In genomic region chr19:30448386-30449130, GRCh38 we compare ENCODE assay signal across 28 cellular contexts.
DNase-seq lines count a peak whose midpoint lies in the region; ATAC-seq, FAIRE-seq and TF ChIP-seq lines count a peak whose summit lies in the region.
"Had no signal": no experiment of that assay in that cellular context is flagged by ENCODE, and none has a peak within 500 bp of the region (broad histone marks: within the 10 kb centered on the region; RNA-seq: fewer than 3 reads in every experiment).

No MANE protein-coding gene starts in this region.

- no peaks in the 10 kb centered on the region for H4K20me1 ChIP-seq in neural progenitor cell (ENCODE audit: low read depth)

- ATAC-seq in Right ventricle myocardium inferior (no peak), GM18502 (IDR thresholded peaks at IDR 0.05; ENCODE audit: poor library complexity, unreplicated experiment) (no peak)
- ATAC-seq: naive thymus-derived CD8-positive, alpha-beta T cell; PC-3; stimulated activated naive CD8-positive, alpha-beta T cell treated with anti-CD3 and anti-CD28 coated beads, Interleukin-15, amount 100 ng/mL, for 72 hours had no signal

- H3F3A ChIP-seq in neural progenitor cell (ENCODE audit: low read depth) = peaks cover 33% of the 10 kb centered on the region

- DNase-seq in left ventricle myocardium inferior = no peak
- no peak for DNase-seq in Right ventricle myocardium inferior (ENCODE audit: missing footprints)
- peak; percentile 19 for DNase-seq in neural progenitor cell (ENCODE audit: low spot score)
- DNase-seq in activated CD4-positive, alpha-beta T cell treated with anti-CD3 and anti-CD28 coated beads for 4 hours = no peak
- DNase-seq in SKM-1 (lab: John Stamatoyannopoulos, UW; ENCODE audit: unreplicated experiment) = no peak
- no peak for DNase-seq in Peyer's patch
- DNase-seq: activated CD4-positive, alpha-beta T cell treated with anti-CD3 and anti-CD28 coated beads, Interleukin-2, amount 50 U/mL, for 1 hour; activated CD8-positive, alpha-beta memory T cell treated with anti-CD3 and anti-CD28 coated beads, Interleukin-2, amount 50 U/mL, for 4 hours; activated effector memory CD4-positive, alpha-beta T cell treated with Interleukin-2 at 50 U/mL for 16 hours; colonic mucosa; GOT3; kidney; mammary epithelial cell; MG63; naive thymus-derived CD8-positive, alpha-beta T cell; NCI-H1436; NCI-H748 treated with DMSO at 0.1 percent for 48 hours; PC-3; SIG-M5; stimulated activated CD4-positive, alpha-beta T cell treated with anti-CD3 and anti-CD28 coated beads, Interleukin-4, amount 100 ng/mL, for 1 hour; stimulated activated naive CD8-positive, alpha-beta T cell treated with anti-CD3 and anti-CD28 coated beads, Interleukin-15, amount 100 ng/mL, for 72 hours had no signal

- H3K36me3 ChIP-seq in left ventricle myocardium inferior (no peaks in the 10 kb centered on the region), neural progenitor cell (no peaks in the 10 kb centered on the region), Peyer's patch (no peaks in the 10 kb centered on the region)
- H3K36me3 ChIP-seq: colonic mucosa, MG63 had no signal

- no peak overlapping the region for H2AFZ ChIP-seq in neural progenitor cell (replicated peaks)
- H2AFZ ChIP-seq: parathyroid adenoma had no signal

- no peaks in the 10 kb centered on the region for H3K9me3 Mint-ChIP-seq in neural progenitor cell
- H3K9me3 Mint-ChIP-seq: stimulated activated naive CD8-positive, alpha-beta T cell treated with anti-CD3 and anti-CD28 coated beads, Interleukin-15, amount 100 ng/mL, for 72 hours had no signal

- H3K4me2 ChIP-seq in neural progenitor cell = peak overlapping the region; percentile 72

- peak overlapping the region; percentile 14 for H3K4me3 Mint-ChIP-seq in neural progenitor cell
- H3K4me3 Mint-ChIP-seq: CD14-positive monocyte; IgD-negative memory B cell; naive thymus-derived CD8-positive, alpha-beta T cell; stimulated activated naive CD8-positive, alpha-beta T cell treated with anti-CD3 and anti-CD28 coated beads, Interleukin-15, amount 100 ng/mL, for 72 hours had no signal

- H3K9me3 ChIP-seq in left ventricle myocardium inferior (replicated peaks) (no peaks in the 10 kb centered on the region), neural progenitor cell (ENCODE audit: low read depth) (no peaks in the 10 kb centered on the region), Peyer's patch (no peaks in the 10 kb centered on the region)
- H3K9me3 ChIP-seq: colonic mucosa, MG63 had no signal

- intact Hi-C loops in left ventricle myocardium inferior (cut with micrococcal nuclease) = no loop called here
- intact Hi-C loops in Right ventricle myocardium inferior (cut with DNase I) = no loop called here

- H3K27me3 ChIP-seq in left ventricle myocardium inferior (ENCODE audit: low read depth) = peaks cover 43% of the 10 kb centered on the region
- H3K27me3 ChIP-seq in neural progenitor cell = no peaks in the 10 kb centered on the region
- H3K27me3 ChIP-seq in Peyer's patch = no peaks in the 10 kb centered on the region
- H3K27me3 ChIP-seq: colonic mucosa had no signal

- peaks cover 3% of the 10 kb centered on the region for H3K27me3 Mint-ChIP-seq in neural progenitor cell (ENCODE audit: insufficient read depth, low read depth)
- H3K27me3 Mint-ChIP-seq: IgD-negative memory B cell had no signal

- TF ChIP-seq POLR2A in Peyer's patch (IDR thresholded peaks at IDR 0.05) = no peak

- H3K4me1 Mint-ChIP-seq in neural progenitor cell = peaks cover 58% of the 10 kb centered on the region

- peak overlapping the region; percentile 14 for H3K27ac Mint-ChIP-seq in neural progenitor cell
- H3K27ac Mint-ChIP-seq: CD14-positive monocyte; IgD-negative memory B cell; naive thymus-derived CD8-positive, alpha-beta T cell had no signal

- H3K4me1 ChIP-seq in left ventricle myocardium inferior (peaks cover 4% of the 10 kb centered on the region), neural progenitor cell (peaks cover 28% of the 10 kb centered on the region), Peyer's patch (no peaks in the 10 kb centered on the region)
- H3K4me1 ChIP-seq: colonic mucosa, parathyroid adenoma had no signal

- TF ChIP-seq CTCF in left ventricle myocardium inferior (IDR thresholded peaks at IDR 0.05; ENCODE audit: borderline replicate concordance) = no peak
- TF ChIP-seq CTCF in neural progenitor cell (IDR thresholded peaks at IDR 0.05) = no peak
- no peak for TF ChIP-seq CTCF in Peyer's patch (IDR thresholded peaks at IDR 0.05)

- H3K27ac ChIP-seq in left ventricle myocardium inferior (replicated peaks) (peak overlapping the region; percentile 48), neural progenitor cell (no peak overlapping the region), Peyer's patch (peak overlapping the region in 1 of 4 donors; percentile 61)
- H3K27ac ChIP-seq: parathyroid adenoma had no signal

- FAIRE-seq in endometrium (lab: Jason Lieb, UNC) = peak; percentile 12
- FAIRE-seq: kidney, urothelium cell line had no signal

- H3K4me3 ChIP-seq in left ventricle myocardium inferior (peak overlapping the region; percentile 52), neural progenitor cell (no peak overlapping the region), Peyer's patch (no peak overlapping the region)
- H3K4me3 ChIP-seq: colonic mucosa, MG63, skin epidermis had no signal

- no peak overlapping the region for H3K9ac ChIP-seq in neural progenitor cell
- H3K9ac ChIP-seq: parathyroid adenoma had no signal

- no peaks in the 10 kb centered on the region for H3K79me2 ChIP-seq in neural progenitor cell (ENCODE audit: low read depth)
- H3K79me2 ChIP-seq: parathyroid adenoma had no signal

- peaks cover 3% of the 10 kb centered on the region for H3K36me3 Mint-ChIP-seq in neural progenitor cell
- H3K36me3 Mint-ChIP-seq: CD14-positive monocyte; IgD-negative memory B cell; naive thymus-derived CD8-positive, alpha-beta T cell had no signal
